ENCODE assay signal across 25 cellular contexts in the genomic region with DNA sequence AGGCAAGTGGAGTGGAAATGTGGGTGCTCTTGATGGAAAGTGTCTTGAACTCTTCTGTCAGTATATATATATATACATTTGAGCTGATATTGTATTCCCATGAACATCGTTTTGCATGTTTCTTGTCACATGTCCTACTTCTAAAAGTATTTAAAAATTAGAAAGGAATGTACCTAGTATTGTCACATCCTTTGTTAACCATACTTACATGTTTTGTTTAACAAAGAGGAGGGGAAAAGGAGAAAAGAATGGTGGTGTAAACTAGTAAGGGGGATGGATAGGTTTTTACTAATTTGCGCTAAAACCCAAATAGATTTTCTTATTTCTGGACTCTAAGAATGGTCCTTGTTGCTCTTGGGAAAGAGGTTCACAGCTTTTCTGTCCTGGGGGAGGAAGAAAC.
"Had no signal": no experiment of that assay in that cellular context is flagged by ENCODE, and none has a peak within 500 bp of the region (broad histone marks: within the 10 kb centered on the region; RNA-seq: fewer than 3 reads in every experiment).

No MANE protein-coding gene starts in this region.

- H3K4me1 ChIP-seq: parathyroid adenoma had no signal

- H3K36me3 ChIP-seq: adrenal gland, neutrophil, WERI-Rb-1 had no signal

- H3K4me3 Mint-ChIP-seq: activated CD8-positive, alpha-beta T cell treated with anti-CD3 and anti-CD28 coated beads, Interleukin-2, amount 10 ng/mL, durations not matched to agents 7 days and 5 days; activated naive CD8-positive, alpha-beta T cell; activated T-helper 17 cell treated with anti-CD3 and anti-CD28 coated beads, Interleukin-2, amount 50 U/mL, for 72 hours; nephron; stimulated activated naive CD8-positive, alpha-beta T cell treated with anti-CD3 and anti-CD28 coated beads, Interleukin-15, Interleukin-2, amounts not matched to agents 100 ng/mL and 50 ng/mL, for 24 hours; T-cell; T-helper 2 cell treated with Interferon-gamma antibody and Interleukin-4, amounts not matched to agents 5 μg/mL and 100 μg/mL, for 36 hours had no signal

- ATAC-seq: activated CD8-positive, alpha-beta T cell treated with anti-CD3 and anti-CD28 coated beads, Interleukin-2, amount 10 ng/mL, durations not matched to agents 7 days and 5 days; activated T-helper 17 cell treated with anti-CD3 and anti-CD28 coated beads, Interleukin-2, amount 50 U/mL, for 72 hours; left ventricle myocardium superior; right cardiac atrium; T-cell had no signal

- H3K27ac ChIP-seq: adrenal gland, hepatocyte, neutrophil, parathyroid adenoma had no signal

- H3K27me3 Mint-ChIP-seq: activated naive CD8-positive, alpha-beta T cell had no signal

- H3K9me3 ChIP-seq: adrenal gland, neutrophil had no signal

- H3K27ac Mint-ChIP-seq: activated CD8-positive, alpha-beta T cell treated with anti-CD3 and anti-CD28 coated beads, Interleukin-2, amount 10 ng/mL, durations not matched to agents 7 days and 5 days; activated naive CD8-positive, alpha-beta T cell; activated T-helper 17 cell treated with anti-CD3 and anti-CD28 coated beads, Interleukin-2, amount 50 U/mL, for 72 hours; stimulated activated naive CD8-positive, alpha-beta T cell treated with anti-CD3 and anti-CD28 coated beads, Interleukin-15, Interleukin-2, amounts not matched to agents 100 ng/mL and 50 ng/mL, for 24 hours; T-cell; T-helper 2 cell treated with Interferon-gamma antibody and Interleukin-4, amounts not matched to agents 5 μg/mL and 100 μg/mL, for 36 hours had no signal

- H3K9me3 Mint-ChIP-seq: activated T-helper 17 cell treated with anti-CD3 and anti-CD28 coated beads, Interleukin-2, amount 50 U/mL, for 72 hours; T-helper 2 cell treated with Interferon-gamma antibody and Interleukin-4, amounts not matched to agents 5 μg/mL and 100 μg/mL, for 36 hours had no signal

- H3K27me3 ChIP-seq: adrenal gland, hepatocyte, neutrophil, tibial nerve had no signal

- DNase-seq: activated CD4-positive, alpha-beta T cell treated with anti-CD3 and anti-CD28 coated beads for 1 hour; activated CD4-positive, alpha-beta T cell treated with anti-CD3 and anti-CD28 coated beads, Interleukin-2, amount 50 U/mL, for 1 hour; activated CD8-positive, alpha-beta T cell treated with anti-CD3 and anti-CD28 coated beads, Interleukin-2, amount 10 ng/mL, durations not matched to agents 7 days and 5 days; activated naive CD4-positive, alpha-beta T cell; activated T-cell treated with anti-CD3 and anti-CD28 coated beads, Interleukin-2, amount 50 U/mL, for 1 hour; adrenal gland; cerebellar nuclear complex; cortex of kidney; erythroblast; foreskin fibroblast; left ventricle myocardium superior; right cardiac atrium; T-cell; WERI-Rb-1 had no signal

- H3K4me1 Mint-ChIP-seq: activated T-helper 17 cell treated with anti-CD3 and anti-CD28 coated beads, Interleukin-2, amount 50 U/mL, for 72 hours had no signal

- H3K9ac ChIP-seq: parathyroid adenoma had no signal

- FAIRE-seq: endometrium, islet of Langerhans had no signal

- H3K4me3 ChIP-seq: adrenal gland, hepatocyte, tibial nerve had no signal
